ENCODE assay signal across 34 cellular contexts in the genomic region with DNA sequence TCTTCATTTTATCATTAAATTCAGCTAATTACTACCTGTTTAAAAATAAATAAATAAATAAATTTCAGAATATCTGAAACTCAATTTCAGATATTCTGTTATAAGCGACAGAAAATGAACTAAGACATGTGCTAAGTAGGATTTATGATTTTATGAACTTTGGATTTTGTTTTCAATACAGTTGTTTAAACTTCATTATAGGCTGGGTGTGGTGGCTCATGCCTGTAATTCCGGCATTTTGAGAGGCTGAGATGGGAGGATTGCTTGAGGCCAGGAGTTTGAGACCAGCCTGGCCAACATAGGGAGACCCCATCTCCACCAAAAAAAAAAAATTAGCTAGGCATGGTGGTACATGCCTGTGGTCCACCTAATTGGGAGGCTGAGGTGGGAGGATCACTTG.
"Had no signal": no experiment of that assay in that cellular context is flagged by ENCODE, and none has a peak within 500 bp of the region (broad histone marks: within the 10 kb centered on the region; RNA-seq: fewer than 3 reads in every experiment).

No MANE protein-coding gene starts in this region.

- H3K9me3 ChIP-seq: adrenal gland, breast epithelium, gastrocnemius medialis, heart left ventricle had no signal

- H3K36me3 ChIP-seq: adrenal gland, breast epithelium, WERI-Rb-1 had no signal

- H3K27ac ChIP-seq: adrenal gland, breast epithelium, cardiac muscle cell, coronary artery, dorsolateral prefrontal cortex, gastrocnemius medialis, heart left ventricle, WERI-Rb-1 had no signal

- H3K4me3 ChIP-seq: adrenal gland, breast epithelium, cardiac muscle cell, coronary artery, dorsolateral prefrontal cortex, gastrocnemius medialis, heart left ventricle had no signal

- H3K4me1 ChIP-seq: adrenal gland, breast epithelium, gastrocnemius medialis, heart left ventricle had no signal

- ATAC-seq: activated CD4-positive, CD25-positive, alpha-beta regulatory T cell treated with anti-CD3 and anti-CD28 coated beads, Interleukin-2, amount 50 U/mL, for 24 hours; activated CD8-positive, alpha-beta T cell treated with anti-CD3 and anti-CD28 coated beads for 36 hours; activated naive CD8-positive, alpha-beta T cell treated with anti-CD3 and anti-CD28 coated beads, Interleukin-2, amount 50 U/mL, for 24 hours; activated T-cell treated with anti-CD3 and anti-CD28 coated beads, Interleukin-2, amount 50 U/mL, for 4 hours; activated T-helper 17 cell treated with anti-CD3 and anti-CD28 coated beads, Interleukin-2, amount 50 U/mL, for 72 hours; esophagus mucosa; gastrocnemius medialis; heart left ventricle; T-helper 17 cell had no signal

- H3K27me3 ChIP-seq: adrenal gland, breast epithelium, cardiac muscle cell, dorsolateral prefrontal cortex, gastrocnemius medialis, heart left ventricle had no signal

- DNase-seq: activated B cell treated with CpG ODN at 0.5 μM for 24 hours; activated CD4-positive, alpha-beta T cell treated with anti-CD3 and anti-CD28 coated beads for 48 hours; activated CD4-positive, alpha-beta T cell treated with anti-CD3 and anti-CD28 coated beads, Interleukin-2, amount 50 U/mL, for 1 hour; activated CD4-positive, alpha-beta T cell treated with anti-CD3 and anti-CD28 coated beads, Interleukin-2, amount 50 U/mL, for 48 hours; activated CD8-positive, alpha-beta memory T cell treated with anti-CD3 and anti-CD28 coated beads for 24 hours; activated CD8-positive, alpha-beta T cell treated with anti-CD3 and anti-CD28 coated beads for 36 hours; activated effector memory CD4-positive, alpha-beta T cell treated with Interleukin-2 at 50 U/mL for 16 hours; activated gamma-delta T cell treated with Interleukin-2 at 50 U/mL for 16 hours; activated naive CD4-positive, alpha-beta T cell treated with anti-CD3 and anti-CD28 coated beads for 36 hours; activated naive CD8-positive, alpha-beta T cell treated with anti-CD3 and anti-CD28 coated beads for 36 hours; activated naive CD8-positive, alpha-beta T cell treated with anti-CD3 and anti-CD28 coated beads, Interleukin-2, amount 50 U/mL, for 24 hours; activated T-cell treated with anti-CD3 and anti-CD28 coated beads, Interleukin-2, amount 50 U/mL, for 4 hours; adrenal gland; amygdala; aorta; central memory CD4-positive, alpha-beta T cell; cerebellar nuclear complex; dorsolateral prefrontal cortex; effector memory CD4-positive, alpha-beta T cell; endodermal cell; foreskin fibroblast; gastrocnemius medialis; glutamatergic neuron; heart left ventricle; T-helper 1 cell; T-helper 17 cell; T1000; WERI-Rb-1 had no signal
